ENCODE assay signal across 8 cellular contexts in the genomic region with DNA sequence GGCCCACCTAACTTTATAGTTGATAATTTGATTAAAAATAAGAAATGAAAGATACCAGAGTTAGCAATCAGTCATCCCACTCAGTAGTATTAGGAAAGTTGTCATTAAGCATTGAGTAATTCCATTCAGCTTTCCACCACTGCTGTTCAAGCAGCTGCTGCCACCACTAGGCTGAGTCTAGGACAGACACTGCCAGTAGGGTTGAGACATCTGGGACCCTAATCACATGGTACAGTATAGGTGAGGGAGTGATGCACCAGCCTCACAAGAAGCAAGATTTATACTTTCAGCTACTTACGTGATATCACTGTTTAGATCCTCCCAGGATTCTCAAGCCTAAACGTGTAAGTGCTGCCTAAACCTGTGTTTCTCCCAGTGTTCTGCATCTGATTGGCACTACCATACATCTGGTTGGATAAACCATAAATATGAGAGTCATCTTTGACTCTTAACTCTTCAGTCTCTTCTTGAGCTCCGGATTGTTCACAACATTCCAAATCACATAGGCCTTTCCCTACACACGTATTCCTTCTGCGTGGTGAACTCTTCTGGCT. TPM values are rescaled to one million over a fixed set of nuclear protein-coding genes. Genes with fewer than 3 reads are reported as not detected.
DNase-seq lines count a peak whose midpoint lies in the region; ATAC-seq, FAIRE-seq and TF ChIP-seq lines count a peak whose summit lies in the region.

No MANE protein-coding gene starts in this region.

- peaks cover 39% of the 10 kb centered on the region for H3K4me1 Mint-ChIP-seq in activated naive CD8-positive, alpha-beta T cell treated with anti-CD3 and anti-CD28 coated beads, Interleukin-2, amount 50 U/mL, for 24 hours
- peaks cover 35 to 42% of the 10 kb centered on the region in 2 donors for H3K4me1 Mint-ChIP-seq in natural killer cell treated with Interleukin-12 subunit alpha and Interleukin-12 subunit beta and Interleukin-15 and Interleukin-18, amount 100 ng/mL, for 72 hours (ENCODE audit: low read depth in 2 of 2)
- peaks cover 30% of the 10 kb centered on the region for H3K4me1 Mint-ChIP-seq in stimulated activated memory B cell treated with anti-CD40 and anti-IgM and Interleukin-4, amounts not matched to agents 10 μg/mL and 1 μg/mL and 100 μg/mL, for 72 hours

- H3K27ac Mint-ChIP-seq in activated naive CD8-positive, alpha-beta T cell treated with anti-CD3 and anti-CD28 coated beads, Interleukin-2, amount 50 U/mL, for 24 hours = no peak overlapping the region
- peak overlapping the region; percentile 92 to 98 for H3K27ac Mint-ChIP-seq in natural killer cell treated with Interleukin-12 subunit alpha and Interleukin-12 subunit beta and Interleukin-15 and Interleukin-18, amount 100 ng/mL, for 72 hours
- no peak overlapping the region for H3K27ac Mint-ChIP-seq in stimulated activated memory B cell treated with anti-CD40 and anti-IgM and Interleukin-4, amounts not matched to agents 10 μg/mL and 1 μg/mL and 100 μg/mL, for 72 hours

- peak overlapping the region; percentile 99 for H3K4me3 Mint-ChIP-seq in activated naive CD8-positive, alpha-beta T cell treated with anti-CD3 and anti-CD28 coated beads, Interleukin-2, amount 50 U/mL, for 24 hours
- peak overlapping the region; percentile 95 for H3K4me3 Mint-ChIP-seq in natural killer cell treated with Interleukin-12 subunit alpha and Interleukin-12 subunit beta and Interleukin-15 and Interleukin-18, amount 100 ng/mL, for 72 hours
- no peak overlapping the region for H3K4me3 Mint-ChIP-seq in stimulated activated memory B cell treated with anti-CD40 and anti-IgM and Interleukin-4, amounts not matched to agents 10 μg/mL and 1 μg/mL and 100 μg/mL, for 72 hours

- peak; percentile 88 for FAIRE-seq in GM12891 (lab: Jason Lieb, UNC)

- H3K9me3 Mint-ChIP-seq in activated naive CD8-positive, alpha-beta T cell treated with anti-CD3 and anti-CD28 coated beads, Interleukin-2, amount 50 U/mL, for 24 hours = peaks cover 4% of the 10 kb centered on the region
- no peaks in the 10 kb centered on the region for H3K9me3 Mint-ChIP-seq in natural killer cell treated with Interleukin-12 subunit alpha and Interleukin-12 subunit beta and Interleukin-15 and Interleukin-18, amount 100 ng/mL, for 72 hours
- H3K9me3 Mint-ChIP-seq in stimulated activated memory B cell treated with anti-CD40 and anti-IgM and Interleukin-4, amounts not matched to agents 10 μg/mL and 1 μg/mL and 100 μg/mL, for 72 hours = no peaks in the 10 kb centered on the region

- no peak for TF ChIP-seq POLR2A in GM12891 (IDR thresholded peaks at IDR 0.05; ENCODE audit: low read depth, low read length)

- H3K36me3 Mint-ChIP-seq in activated naive CD8-positive, alpha-beta T cell treated with anti-CD3 and anti-CD28 coated beads, Interleukin-2, amount 50 U/mL, for 24 hours (ENCODE audit: low read depth) = peaks cover 34% of the 10 kb centered on the region
- peaks cover 32% of the 10 kb centered on the region for H3K36me3 Mint-ChIP-seq in natural killer cell treated with Interleukin-12 subunit alpha and Interleukin-12 subunit beta and Interleukin-15 and Interleukin-18, amount 100 ng/mL, for 72 hours
- H3K36me3 Mint-ChIP-seq in stimulated activated memory B cell treated with anti-CD40 and anti-IgM and Interleukin-4, amounts not matched to agents 10 μg/mL and 1 μg/mL and 100 μg/mL, for 72 hours = peaks cover 36% of the 10 kb centered on the region

- H3K27me3 Mint-ChIP-seq in activated naive CD8-positive, alpha-beta T cell treated with anti-CD3 and anti-CD28 coated beads, Interleukin-2, amount 50 U/mL, for 24 hours = no peaks in the 10 kb centered on the region
- H3K27me3 Mint-ChIP-seq in natural killer cell treated with Interleukin-12 subunit alpha and Interleukin-12 subunit beta and Interleukin-15 and Interleukin-18, amount 100 ng/mL, for 72 hours = no peaks in the 10 kb centered on the region
- H3K27me3 Mint-ChIP-seq in stimulated activated memory B cell treated with anti-CD40 and anti-IgM and Interleukin-4, amounts not matched to agents 10 μg/mL and 1 μg/mL and 100 μg/mL, for 72 hours = no peaks in the 10 kb centered on the region

- peak; percentile 6 for DNase-seq in AG08395 (ENCODE audit: low spot score)
- peak; percentile 20 for DNase-seq in GM12891 (ENCODE audit: insufficient read length, low spot score)
- peak; percentile 60 for DNase-seq in NCI-H1694 (lab: John Stamatoyannopoulos, UW)
- peak; percentile 19 for DNase-seq in activated naive CD8-positive, alpha-beta T cell treated with anti-CD3 and anti-CD28 coated beads, Interleukin-2, amount 50 U/mL, for 24 hours
- no peak for DNase-seq in natural killer cell treated with Interleukin-12 subunit alpha and Interleukin-12 subunit beta and Interleukin-15 and Interleukin-18, amount 100 ng/mL, for 72 hours (ENCODE audit: low spot score)
- DNase-seq in activated CD8-positive, alpha-beta memory T cell treated with anti-CD3 and anti-CD28 coated beads, Interleukin-2, amount 50 U/mL, for 4 hours = no peak
- no peak for DNase-seq in NCI-H1436 treated with DMSO at 0.1 percent for 48 hours (lab: John Stamatoyannopoulos, UW)

- peak; percentile 27 for ATAC-seq in activated naive CD8-positive, alpha-beta T cell treated with anti-CD3 and anti-CD28 coated beads, Interleukin-2, amount 50 U/mL, for 24 hours
- ATAC-seq in natural killer cell treated with Interleukin-12 subunit alpha and Interleukin-12 subunit beta and Interleukin-15 and Interleukin-18, amount 100 ng/mL, for 72 hours = no peak
- ATAC-seq in stimulated activated memory B cell treated with anti-CD40 and anti-IgM and Interleukin-4, amounts not matched to agents 10 μg/mL and 1 μg/mL and 100 μg/mL, for 72 hours = no peak

TF ChIP-seq in GM12891, 5 proteins besides CTCF, POLR2A, EP300 and RAD21:
- no peak for TF ChIP-seq POU2F2 (IDR thresholded peaks at IDR 0.05; ENCODE audit: low read depth, low read length)
TF ChIP-seq in GM12891: peak in this region for 0.

RNA-seq across cellular contexts. Expression of gene UBXN4, which starts 3.2 kb away (rescaled TPM):
- 38.1 TPM for polyA plus RNA-seq in GM12891 (2012; ENCODE audit: low read depth, missing spikeins)
- 100 to 1,000 TPM; 123 to 138 TPM for total RNA-seq in natural killer cell treated with Interleukin-12 subunit alpha and Interleukin-12 subunit beta and Interleukin-15 and Interleukin-18, amount 100 ng/mL, for 72 hours

Comparison
In these comparisons a context has a peak if more than half of its experiments do, and no peak if none do; other contexts are left out.
1. DNase-seq: peak in AG08395 (single experiment), GM12891 (single experiment), NCI-H1694 (single experiment) and activated naive CD8-positive, alpha-beta T cell treated with anti-CD3 and anti-CD28 coated beads, Interleukin-2, amount 50 U/mL, for 24 hours (single experiment); none in natural killer cell treated with Interleukin-12 subunit alpha and Interleukin-12 subunit beta and Interleukin-15 and Interleukin-18, amount 100 ng/mL, for 72 hours (single experiment), activated CD8-positive, alpha-beta memory T cell treated with anti-CD3 and anti-CD28 coated beads, Interleukin-2, amount 50 U/mL, for 4 hours (single experiment) and NCI-H1436 treated with DMSO at 0.1 percent for 48 hours (single experiment).
2. H3K27ac Mint-ChIP-seq: peak in natural killer cell treated with Interleukin-12 subunit alpha and Interleukin-12 subunit beta and Interleukin-15 and Interleukin-18, amount 100 ng/mL, for 72 hours (2 of 2); none in activated naive CD8-positive, alpha-beta T cell treated with anti-CD3 and anti-CD28 coated beads, Interleukin-2, amount 50 U/mL, for 24 hours (single experiment) and stimulated activated memory B cell treated with anti-CD40 and anti-IgM and Interleukin-4, amounts not matched to agents 10 μg/mL and 1 μg/mL and 100 μg/mL, for 72 hours (single experiment).